In the genomic region with DNA sequence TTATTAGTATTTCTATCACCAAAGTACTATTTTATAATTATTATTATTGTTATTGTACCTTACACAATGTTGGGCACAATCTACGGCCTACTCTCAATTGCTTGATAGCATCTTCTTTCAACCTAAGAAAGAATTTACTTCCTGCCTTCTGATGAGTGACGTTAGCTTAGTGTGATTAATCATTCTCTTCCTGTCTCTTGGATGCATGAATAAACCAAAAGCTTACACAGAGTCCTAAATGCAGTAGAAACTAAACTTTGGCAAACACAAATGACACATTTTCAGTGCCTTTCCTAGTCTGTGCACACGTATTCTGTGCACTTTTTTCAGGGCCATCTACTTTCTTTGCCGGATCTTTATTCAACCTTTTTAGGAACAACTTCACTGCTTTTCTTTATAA, we compare ENCODE assay signal across 8 cellular contexts. TPM values are rescaled to one million over a fixed set of nuclear protein-coding genes. Genes with fewer than 3 reads are reported as not detected.
A peak's percentile ranks its signal among the peaks of the same experiment; 100 is the strongest.
DNase-seq lines count a peak whose midpoint lies in the region; ATAC-seq and TF ChIP-seq lines count a peak whose summit lies in the region.

No MANE protein-coding gene starts in this region.

- no peaks in the 10 kb centered on the region for H3K27me3 Mint-ChIP-seq in activated naive CD4-positive, alpha-beta T cell treated with anti-CD3 and anti-CD28 coated beads, Interleukin-2, amount 10 ng/mL, durations not matched to agents 7 days and 5 days

- DNase-seq in activated naive CD4-positive, alpha-beta T cell treated with anti-CD3 and anti-CD28 coated beads, Interleukin-2, amount 10 ng/mL, durations not matched to agents 7 days and 5 days, result no peak
- DNase-seq in activated naive CD4-positive, alpha-beta T cell (lab: John Stamatoyannopoulos, UW), result no peak
- DNase-seq in astrocyte of the hippocampus (ENCODE audit: low read depth, low spot score), result peak; percentile 54
- peak; percentile 70 for DNase-seq in kidney glomerular epithelial cell (lab: John Stamatoyannopoulos, UW)
- DNase-seq in vagina (ENCODE audit: extremely low spot score in 2 of 2), result no peak
- no peak for DNase-seq in NCI-H1048 (lab: John Stamatoyannopoulos, UW)
- DNase-seq in NCI-H2081 (lab: John Stamatoyannopoulos, UW), result no peak

- peaks cover 27% of the 10 kb centered on the region for H3K4me1 ChIP-seq in vagina

- intact Hi-C loops in vagina (cut with DNase I), result no loop called here

- H3K36me3 ChIP-seq in vagina, result no peaks in the 10 kb centered on the region

- no peak for TF ChIP-seq POLR2A in vagina (IDR thresholded peaks at IDR 0.05)

- H3K4me3 ChIP-seq in vagina, result no peak overlapping the region

- peak overlapping the region; percentile 93 for H3K27ac Mint-ChIP-seq in activated naive CD4-positive, alpha-beta T cell treated with anti-CD3 and anti-CD28 coated beads, Interleukin-2, amount 10 ng/mL, durations not matched to agents 7 days and 5 days

- H3K36me3 Mint-ChIP-seq in activated naive CD4-positive, alpha-beta T cell treated with anti-CD3 and anti-CD28 coated beads, Interleukin-2, amount 10 ng/mL, durations not matched to agents 7 days and 5 days, result peaks cover 51% of the 10 kb centered on the region

- no peaks in the 10 kb centered on the region for H3K27me3 ChIP-seq in vagina

- CTCF ChIA-PET in activated naive CD4-positive, alpha-beta T cell treated with anti-CD3 and anti-CD28 coated beads, Interleukin-2, amount 10 ng/mL, durations not matched to agents 7 days and 5 days (lab: Charles Lee), result interaction anchor here (1.5 to 1.6 kb wide), 2 partner anchors 15 to 199 kb away, joined by 3 read pairs; no protein-coding TSS in a partner anchor

- H3K9me3 Mint-ChIP-seq in activated naive CD4-positive, alpha-beta T cell treated with anti-CD3 and anti-CD28 coated beads, Interleukin-2, amount 10 ng/mL, durations not matched to agents 7 days and 5 days, result peaks cover 16% of the 10 kb centered on the region

- H3K27ac ChIP-seq in vagina, result peak overlapping the region; percentile 62

- peak overlapping the region; percentile 54 for H3K4me3 Mint-ChIP-seq in activated naive CD4-positive, alpha-beta T cell treated with anti-CD3 and anti-CD28 coated beads, Interleukin-2, amount 10 ng/mL, durations not matched to agents 7 days and 5 days

- ATAC-seq in HG03354 (IDR thresholded peaks at IDR 0.05; ENCODE audit: poor library complexity, severe bottlenecking, unreplicated experiment), result no peak

- no peaks in the 10 kb centered on the region for H3K9me3 ChIP-seq in vagina

- peaks cover 48% of the 10 kb centered on the region for H3K4me1 Mint-ChIP-seq in activated naive CD4-positive, alpha-beta T cell treated with anti-CD3 and anti-CD28 coated beads, Interleukin-2, amount 10 ng/mL, durations not matched to agents 7 days and 5 days

- TF ChIP-seq CTCF in vagina (IDR thresholded peaks at IDR 0.05), result no peak

RNA-seq across cellular contexts. Expression of a gene that starts 19.2 kb away (rescaled TPM):
- total RNA-seq in vagina, result 25.8 TPM

RNA-seq across cellular contexts. Expression of a gene that starts 19.5 kb away (rescaled TPM):
- 9.6 TPM for total RNA-seq in vagina

Comparison
In these comparisons a context has a peak if more than half of its experiments do, and no peak if none do; other contexts are left out.
1. DNase-seq: peak in astrocyte of the hippocampus (single experiment) and kidney glomerular epithelial cell (single experiment); none in activated naive CD4-positive, alpha-beta T cell treated with anti-CD3 and anti-CD28 coated beads, Interleukin-2, amount 10 ng/mL, durations not matched to agents 7 days and 5 days (single experiment), activated naive CD4-positive, alpha-beta T cell (0 of 4), vagina (0 of 2), NCI-H1048 (single experiment) and NCI-H2081 (0 of 2).